30 cellular contexts compared by ENCODE assay signal in genomic region chr4:4281787-4282186, GRCh38. TPM values are rescaled to one million over a fixed set of nuclear protein-coding genes. Genes with fewer than 3 reads are reported as not detected.
"Had no signal": no experiment of that assay in that cellular context is flagged by ENCODE, and none has a peak within 500 bp of the region (broad histone marks: within the 10 kb centered on the region; RNA-seq: fewer than 3 reads in every experiment).

No MANE protein-coding gene starts in this region.

- H3K4me3 Mint-ChIP-seq: activated CD4-positive, alpha-beta T cell treated with anti-CD3 and anti-CD28 coated beads, Interleukin-2, amount 10 ng/mL, durations not matched to agents 24 days and 14 days; activated CD8-positive, alpha-beta memory T cell treated with anti-CD3 and anti-CD28 coated beads, Interleukin-2, amount 10 ng/mL, durations not matched to agents 7 days and 5 days; activated naive CD4-positive, alpha-beta T cell treated with anti-CD3 and anti-CD28 coated beads for 36 hours; activated naive CD8-positive, alpha-beta T cell treated with anti-CD3 and anti-CD28 coated beads for 36 hours; T-helper 2 cell treated with Interferon-gamma antibody and Interleukin-4, amounts not matched to agents 5 μg/mL and 100 μg/mL, for 36 hours had no signal

- H3K27ac Mint-ChIP-seq: activated CD4-positive, alpha-beta T cell treated with anti-CD3 and anti-CD28 coated beads, Interleukin-2, amount 10 ng/mL, durations not matched to agents 24 days and 14 days; activated CD8-positive, alpha-beta memory T cell treated with anti-CD3 and anti-CD28 coated beads, Interleukin-2, amount 10 ng/mL, durations not matched to agents 7 days and 5 days; activated naive CD4-positive, alpha-beta T cell treated with anti-CD3 and anti-CD28 coated beads for 36 hours; activated naive CD8-positive, alpha-beta T cell treated with anti-CD3 and anti-CD28 coated beads for 36 hours; T-helper 2 cell treated with Interferon-gamma antibody and Interleukin-4, amounts not matched to agents 5 μg/mL and 100 μg/mL, for 36 hours had no signal

- H3K4me3 ChIP-seq: cardiac muscle cell, SJCRH30, SK-N-MC had no signal

- DNase-seq: activated CD4-positive, alpha-beta T cell treated with anti-CD3 and anti-CD28 coated beads, Interleukin-2, amount 10 ng/mL, durations not matched to agents 24 days and 14 days; activated CD4-positive, alpha-beta T cell treated with anti-CD3 and anti-CD28 coated beads, Interleukin-2, amount 50 U/mL, for 4 hours; activated CD8-positive, alpha-beta memory T cell treated with anti-CD3 and anti-CD28 coated beads for 24 hours; activated CD8-positive, alpha-beta memory T cell treated with anti-CD3 and anti-CD28 coated beads, Interleukin-2, amount 50 U/mL, for 48 hours; activated gamma-delta T cell treated with Interleukin-2 at 50 U/mL for 16 hours; activated naive CD4-positive, alpha-beta T cell treated with anti-CD3 and anti-CD28 coated beads for 36 hours; activated naive CD8-positive, alpha-beta T cell treated with anti-CD3 and anti-CD28 coated beads for 36 hours; amniotic stem cell; aorta; brain microvascular endothelial cell; Karpas-422; KBM-7; NCI-H1105; NCI-H1436; NCI-H1694; NCI-H1930; NCI-H2081 treated with DMSO at 0.1 percent for 48 hours; NCI-H226; NCI-H446 treated with DMSO at 0.1 percent for 48 hours; NCI-H524; SHP77; SJCRH30 had no signal

- H3K27me3 ChIP-seq: brain microvascular endothelial cell, cardiac muscle cell, SJCRH30 had no signal

- H3K27ac ChIP-seq: brain microvascular endothelial cell, cardiac muscle cell, SJCRH30, SK-N-MC had no signal

- H3K9me3 ChIP-seq: SJCRH30 had no signal

- H3K9me3 Mint-ChIP-seq: activated CD4-positive, alpha-beta T cell treated with anti-CD3 and anti-CD28 coated beads, Interleukin-2, amount 10 ng/mL, durations not matched to agents 24 days and 14 days; activated naive CD4-positive, alpha-beta T cell treated with anti-CD3 and anti-CD28 coated beads for 36 hours; activated naive CD8-positive, alpha-beta T cell treated with anti-CD3 and anti-CD28 coated beads for 36 hours; T-helper 2 cell treated with Interferon-gamma antibody and Interleukin-4, amounts not matched to agents 5 μg/mL and 100 μg/mL, for 36 hours had no signal

- H3K27me3 Mint-ChIP-seq: activated CD4-positive, alpha-beta T cell treated with anti-CD3 and anti-CD28 coated beads, Interleukin-2, amount 10 ng/mL, durations not matched to agents 24 days and 14 days; activated CD8-positive, alpha-beta memory T cell treated with anti-CD3 and anti-CD28 coated beads, Interleukin-2, amount 10 ng/mL, durations not matched to agents 7 days and 5 days; activated naive CD8-positive, alpha-beta T cell treated with anti-CD3 and anti-CD28 coated beads for 36 hours had no signal

- ATAC-seq: activated CD8-positive, alpha-beta memory T cell treated with anti-CD3 and anti-CD28 coated beads, Interleukin-2, amount 10 ng/mL, durations not matched to agents 7 days and 5 days; Panc1 had no signal

RNA-seq across cellular contexts. Expression of gene OTOP1, which starts 55.1 kb away (rescaled TPM):
- total RNA-seq: activated CD4-positive, alpha-beta T cell treated with anti-CD3 and anti-CD28 coated beads, Interleukin-2, amount 10 ng/mL, durations not matched to agents 24 days and 14 days; activated CD8-positive, alpha-beta memory T cell treated with anti-CD3 and anti-CD28 coated beads, Interleukin-2, amount 10 ng/mL, durations not matched to agents 7 days and 5 days; activated naive CD4-positive, alpha-beta T cell treated with anti-CD3 and anti-CD28 coated beads for 36 hours; activated naive CD8-positive, alpha-beta T cell treated with anti-CD3 and anti-CD28 coated beads for 36 hours; aorta; cardiac muscle cell; MCF 10A; RPMI7951; SJCRH30; T-helper 1 cell treated with Interleukin-12 subunit alpha and Interleukin-12 subunit beta and Interleukin-4 antibody, amounts not matched to agents 30 ng/mL and 1 ng/mL, for 36 hours had no signal
- polyA plus RNA-seq: aorta, cardiac muscle cell had no signal
